1 cellular context compared by ENCODE assay signal in genomic region chr14:23070262-23071129, GRCh38.
TF ChIP-seq lines count a peak whose summit lies in the region.

No MANE protein-coding gene starts in this region.

TF ChIP-seq in HEK293, 187 proteins besides CTCF, POLR2A, EP300 and RAD21 (continued from another document):
- no peak for TF ChIP-seq ZNF280C (tag by site-specific recombination; IDR thresholded peaks at IDR 0.05)
- no peak for TF ChIP-seq ZNF747 (tag by site-specific recombination; IDR thresholded peaks at IDR 0.05)
- no peak for TF ChIP-seq ZNF580 (tag by site-specific recombination; IDR thresholded peaks at IDR 0.05)
